27 cellular contexts compared by ENCODE assay signal in genomic region chr2:32940598-32940997, GRCh38. TPM values are rescaled to one million over a fixed set of nuclear protein-coding genes. Genes with fewer than 3 reads are reported as not detected.
"Had no signal": no experiment of that assay in that cellular context is flagged by ENCODE, and none has a peak within 500 bp of the region (broad histone marks: within the 10 kb centered on the region; RNA-seq: fewer than 3 reads in every experiment).

No MANE protein-coding gene starts in this region.

- H3K9ac ChIP-seq: neural progenitor cell, parathyroid adenoma had no signal

- H3K4me1 ChIP-seq: right lobe of liver, tibial nerve, upper lobe of left lung had no signal

- DNase-seq: effector memory CD8-positive, alpha-beta T cell; erythroblast; esophagus squamous epithelium; foreskin melanocyte; glutamatergic neuron; heart right ventricle; hippocampal formation; immature natural killer cell; islet precursor cell; kidney glomerular epithelial cell; left colon; left ventricle myocardium superior; mesenchymal stem cell; midbrain; naive thymus-derived CD4-positive, alpha-beta T cell; right lobe of liver; small intestine; stimulated activated CD4-positive, alpha-beta T cell treated with anti-CD3 and anti-CD28 coated beads, Interleukin-15, amount 100 ng/mL, for 24 hours; stimulated activated CD4-positive, alpha-beta T cell treated with anti-CD3 and anti-CD28 coated beads, Interleukin-2, amount 100 ng/mL, for 48 hours; stimulated activated naive B cell treated with anti-CD40 and anti-IgM and Interleukin-4, amounts not matched to agents 10 μg/mL and 1 μg/mL and 100 μg/mL, for 72 hours; upper lobe of left lung had no signal

- H3K36me3 ChIP-seq: esophagus squamous epithelium, heart right ventricle, neural progenitor cell, right lobe of liver, thoracic aorta, tibial nerve, upper lobe of left lung had no signal

- H3K79me2 ChIP-seq: parathyroid adenoma had no signal

- H3K9me3 ChIP-seq: esophagus squamous epithelium, heart right ventricle, right lobe of liver, thoracic aorta, tibial nerve, upper lobe of left lung had no signal

- H2AFZ ChIP-seq: neural progenitor cell, parathyroid adenoma had no signal

- H3K4me3 ChIP-seq: coronary artery, esophagus squamous epithelium, heart right ventricle, lung, neural progenitor cell, right lobe of liver, thoracic aorta, tibial nerve, upper lobe of left lung had no signal

- H3K27me3 ChIP-seq: neural progenitor cell, right lobe of liver, tibial nerve, upper lobe of left lung had no signal

- H3K4me2 ChIP-seq: neural progenitor cell had no signal

- H3K27ac ChIP-seq: coronary artery, esophagus squamous epithelium, neural progenitor cell, parathyroid adenoma, right lobe of liver, thoracic aorta, tibial nerve, upper lobe of left lung had no signal

RNA-seq across cellular contexts. Expression of gene LTBP1, which starts 6.2 kb away (rescaled TPM):
- polyA plus RNA-seq: naive thymus-derived CD4-positive, alpha-beta T cell had no signal
